14 cellular contexts compared by ENCODE assay signal in the genomic region with DNA sequence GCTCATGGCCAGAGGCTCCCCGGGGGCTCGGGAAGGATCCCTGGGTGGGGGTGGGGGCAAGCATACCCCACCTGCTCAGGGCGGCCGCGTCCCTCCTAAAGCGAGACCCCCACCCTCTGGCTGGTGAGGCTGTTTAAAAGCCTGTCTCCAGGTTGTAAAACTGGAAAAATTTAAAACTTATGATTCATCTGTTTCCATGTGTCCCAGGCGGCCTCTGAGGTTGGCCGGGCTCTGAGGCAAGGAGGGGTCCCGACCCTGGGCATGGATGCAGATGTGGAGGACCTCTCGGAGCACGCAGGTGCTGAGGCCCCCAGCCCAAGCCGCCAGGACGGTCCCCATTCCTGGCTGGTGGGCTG.
"Had no signal": no experiment of that assay in that cellular context is flagged by ENCODE, and none has a peak within 500 bp of the region (broad histone marks: within the 10 kb centered on the region; RNA-seq: fewer than 3 reads in every experiment).

No MANE protein-coding gene starts in this region.

- H3K9me3 ChIP-seq: heart left ventricle, psoas muscle, sigmoid colon had no signal

- H3K4me3 ChIP-seq: heart left ventricle, psoas muscle, sigmoid colon, skin epidermis had no signal

- H3K27ac ChIP-seq: heart left ventricle, psoas muscle, sigmoid colon, skin epidermis had no signal

- ATAC-seq: heart left ventricle; psoas muscle; stimulated activated naive B cell treated with anti-CD40 and anti-IgM and Interleukin-4, amounts not matched to agents 10 μg/mL and 1 μg/mL and 100 μg/mL, for 72 hours; stimulated activated naive CD8-positive, alpha-beta T cell treated with anti-CD3 and anti-CD28 coated beads, Interleukin-15, amount 100 ng/mL, for 72 hours had no signal

- H3K4me1 ChIP-seq: heart left ventricle, psoas muscle, sigmoid colon had no signal

- DNase-seq: effector memory CD4-positive, alpha-beta T cell; hippocampal formation; naive B cell; retina; sigmoid colon; stimulated activated CD4-positive, alpha-beta T cell treated with anti-CD3 and anti-CD28 coated beads, Interleukin-2, amount 100 ng/mL, for 24 hours; stimulated activated CD4-positive, alpha-beta T cell treated with anti-CD3 and anti-CD28 coated beads, Interleukin-4, amount 100 ng/mL, for 4 hours; stimulated activated naive B cell treated with anti-CD40 and anti-IgM and Interleukin-4, amounts not matched to agents 10 μg/mL and 1 μg/mL and 100 μg/mL, for 72 hours; stimulated activated naive CD8-positive, alpha-beta T cell treated with anti-CD3 and anti-CD28 coated beads, Interleukin-15, amount 100 ng/mL, for 72 hours; substantia nigra; trophoblast cell had no signal

- H3K36me3 ChIP-seq: heart left ventricle, sigmoid colon had no signal
